ENCODE assay signal across 1 cellular context in genomic region chr10:92656266-92656961, GRCh38.
TF ChIP-seq lines count a peak whose summit lies in the region.

No MANE protein-coding gene starts in this region.

TF ChIP-seq in K562, 482 proteins besides CTCF, POLR2A, EP300 and RAD21 (continued from another document):
- TF ChIP-seq, protein P1, sequence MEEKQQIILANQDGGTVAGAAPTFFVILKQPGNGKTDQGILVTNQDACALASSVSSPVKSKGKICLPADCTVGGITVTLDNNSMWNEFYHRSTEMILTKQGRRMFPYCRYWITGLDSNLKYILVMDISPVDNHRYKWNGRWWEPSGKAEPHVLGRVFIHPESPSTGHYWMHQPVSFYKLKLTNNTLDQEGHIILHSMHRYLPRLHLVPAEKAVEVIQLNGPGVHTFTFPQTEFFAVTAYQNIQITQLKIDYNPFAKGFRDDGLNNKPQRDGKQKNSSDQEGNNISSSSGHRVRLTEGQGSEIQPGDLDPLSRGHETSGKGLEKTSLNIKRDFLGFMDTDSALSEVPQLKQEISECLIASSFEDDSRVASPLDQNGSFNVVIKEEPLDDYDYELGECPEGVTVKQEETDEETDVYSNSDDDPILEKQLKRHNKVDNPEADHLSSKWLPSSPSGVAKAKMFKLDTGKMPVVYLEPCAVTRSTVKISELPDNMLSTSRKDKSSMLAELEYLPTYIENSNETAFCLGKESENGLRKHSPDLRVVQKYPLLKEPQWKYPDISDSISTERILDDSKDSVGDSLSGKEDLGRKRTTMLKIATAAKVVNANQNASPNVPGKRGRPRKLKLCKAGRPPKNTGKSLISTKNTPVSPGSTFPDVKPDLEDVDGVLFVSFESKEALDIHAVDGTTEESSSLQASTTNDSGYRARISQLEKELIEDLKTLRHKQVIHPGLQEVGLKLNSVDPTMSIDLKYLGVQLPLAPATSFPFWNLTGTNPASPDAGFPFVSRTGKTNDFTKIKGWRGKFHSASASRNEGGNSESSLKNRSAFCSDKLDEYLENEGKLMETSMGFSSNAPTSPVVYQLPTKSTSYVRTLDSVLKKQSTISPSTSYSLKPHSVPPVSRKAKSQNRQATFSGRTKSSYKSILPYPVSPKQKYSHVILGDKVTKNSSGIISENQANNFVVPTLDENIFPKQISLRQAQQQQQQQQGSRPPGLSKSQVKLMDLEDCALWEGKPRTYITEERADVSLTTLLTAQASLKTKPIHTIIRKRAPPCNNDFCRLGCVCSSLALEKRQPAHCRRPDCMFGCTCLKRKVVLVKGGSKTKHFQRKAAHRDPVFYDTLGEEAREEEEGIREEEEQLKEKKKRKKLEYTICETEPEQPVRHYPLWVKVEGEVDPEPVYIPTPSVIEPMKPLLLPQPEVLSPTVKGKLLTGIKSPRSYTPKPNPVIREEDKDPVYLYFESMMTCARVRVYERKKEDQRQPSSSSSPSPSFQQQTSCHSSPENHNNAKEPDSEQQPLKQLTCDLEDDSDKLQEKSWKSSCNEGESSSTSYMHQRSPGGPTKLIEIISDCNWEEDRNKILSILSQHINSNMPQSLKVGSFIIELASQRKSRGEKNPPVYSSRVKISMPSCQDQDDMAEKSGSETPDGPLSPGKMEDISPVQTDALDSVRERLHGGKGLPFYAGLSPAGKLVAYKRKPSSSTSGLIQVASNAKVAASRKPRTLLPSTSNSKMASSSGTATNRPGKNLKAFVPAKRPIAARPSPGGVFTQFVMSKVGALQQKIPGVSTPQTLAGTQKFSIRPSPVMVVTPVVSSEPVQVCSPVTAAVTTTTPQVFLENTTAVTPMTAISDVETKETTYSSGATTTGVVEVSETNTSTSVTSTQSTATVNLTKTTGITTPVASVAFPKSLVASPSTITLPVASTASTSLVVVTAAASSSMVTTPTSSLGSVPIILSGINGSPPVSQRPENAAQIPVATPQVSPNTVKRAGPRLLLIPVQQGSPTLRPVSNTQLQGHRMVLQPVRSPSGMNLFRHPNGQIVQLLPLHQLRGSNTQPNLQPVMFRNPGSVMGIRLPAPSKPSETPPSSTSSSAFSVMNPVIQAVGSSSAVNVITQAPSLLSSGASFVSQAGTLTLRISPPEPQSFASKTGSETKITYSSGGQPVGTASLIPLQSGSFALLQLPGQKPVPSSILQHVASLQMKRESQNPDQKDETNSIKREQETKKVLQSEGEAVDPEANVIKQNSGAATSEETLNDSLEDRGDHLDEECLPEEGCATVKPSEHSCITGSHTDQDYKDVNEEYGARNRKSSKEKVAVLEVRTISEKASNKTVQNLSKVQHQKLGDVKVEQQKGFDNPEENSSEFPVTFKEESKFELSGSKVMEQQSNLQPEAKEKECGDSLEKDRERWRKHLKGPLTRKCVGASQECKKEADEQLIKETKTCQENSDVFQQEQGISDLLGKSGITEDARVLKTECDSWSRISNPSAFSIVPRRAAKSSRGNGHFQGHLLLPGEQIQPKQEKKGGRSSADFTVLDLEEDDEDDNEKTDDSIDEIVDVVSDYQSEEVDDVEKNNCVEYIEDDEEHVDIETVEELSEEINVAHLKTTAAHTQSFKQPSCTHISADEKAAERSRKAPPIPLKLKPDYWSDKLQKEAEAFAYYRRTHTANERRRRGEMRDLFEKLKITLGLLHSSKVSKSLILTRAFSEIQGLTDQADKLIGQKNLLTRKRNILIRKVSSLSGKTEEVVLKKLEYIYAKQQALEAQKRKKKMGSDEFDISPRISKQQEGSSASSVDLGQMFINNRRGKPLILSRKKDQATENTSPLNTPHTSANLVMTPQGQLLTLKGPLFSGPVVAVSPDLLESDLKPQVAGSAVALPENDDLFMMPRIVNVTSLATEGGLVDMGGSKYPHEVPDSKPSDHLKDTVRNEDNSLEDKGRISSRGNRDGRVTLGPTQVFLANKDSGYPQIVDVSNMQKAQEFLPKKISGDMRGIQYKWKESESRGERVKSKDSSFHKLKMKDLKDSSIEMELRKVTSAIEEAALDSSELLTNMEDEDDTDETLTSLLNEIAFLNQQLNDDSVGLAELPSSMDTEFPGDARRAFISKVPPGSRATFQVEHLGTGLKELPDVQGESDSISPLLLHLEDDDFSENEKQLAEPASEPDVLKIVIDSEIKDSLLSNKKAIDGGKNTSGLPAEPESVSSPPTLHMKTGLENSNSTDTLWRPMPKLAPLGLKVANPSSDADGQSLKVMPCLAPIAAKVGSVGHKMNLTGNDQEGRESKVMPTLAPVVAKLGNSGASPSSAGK (IDR thresholded peaks at IDR 0.05): no peak
- TF ChIP-seq RBM17 (IDR thresholded peaks at IDR 0.05; ENCODE audit: borderline replicate concordance, low read depth, low read length) (no peak), ZFP30 (CRISPR knock-in tag; IDR thresholded peaks at IDR 0.05; ENCODE audit: borderline replicate concordance) (no peak), POLR2B (IDR thresholded peaks at IDR 0.05; ENCODE audit: low read depth, partially characterized antibody) (no peak), TSC22D4 (tag; IDR thresholded peaks at IDR 0.05) (no peak), ZNF133 (CRISPR knock-in tag; IDR thresholded peaks at IDR 0.05) (no peak), POLR3A (IDR thresholded peaks at IDR 0.05; ENCODE audit: borderline replicate concordance, extremely low read depth, insufficient read depth, insufficient read length) (no peak), FOXJ3 (CRISPR knock-in tag; IDR thresholded peaks at IDR 0.05) (no peak)
- TF ChIP-seq, protein P2, sequence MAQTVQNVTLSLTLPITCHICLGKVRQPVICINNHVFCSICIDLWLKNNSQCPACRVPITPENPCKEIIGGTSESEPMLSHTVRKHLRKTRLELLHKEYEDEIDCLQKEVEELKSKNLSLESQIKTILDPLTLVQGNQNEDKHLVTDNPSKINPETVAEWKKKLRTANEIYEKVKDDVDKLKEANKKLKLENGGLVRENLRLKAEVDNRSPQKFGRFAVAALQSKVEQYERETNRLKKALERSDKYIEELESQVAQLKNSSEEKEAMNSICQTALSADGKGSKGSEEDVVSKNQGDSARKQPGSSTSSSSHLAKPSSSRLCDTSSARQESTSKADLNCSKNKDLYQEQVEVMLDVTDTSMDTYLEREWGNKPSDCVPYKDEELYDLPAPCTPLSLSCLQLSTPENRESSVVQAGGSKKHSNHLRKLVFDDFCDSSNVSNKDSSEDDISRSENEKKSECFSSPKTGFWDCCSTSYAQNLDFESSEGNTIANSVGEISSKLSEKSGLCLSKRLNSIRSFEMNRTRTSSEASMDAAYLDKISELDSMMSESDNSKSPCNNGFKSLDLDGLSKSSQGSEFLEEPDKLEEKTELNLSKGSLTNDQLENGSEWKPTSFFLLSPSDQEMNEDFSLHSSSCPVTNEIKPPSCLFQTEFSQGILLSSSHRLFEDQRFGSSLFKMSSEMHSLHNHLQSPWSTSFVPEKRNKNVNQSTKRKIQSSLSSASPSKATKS (CRISPR knock-in tag; IDR thresholded peaks at IDR 0.05): no peak
- TF ChIP-seq, protein P3, sequence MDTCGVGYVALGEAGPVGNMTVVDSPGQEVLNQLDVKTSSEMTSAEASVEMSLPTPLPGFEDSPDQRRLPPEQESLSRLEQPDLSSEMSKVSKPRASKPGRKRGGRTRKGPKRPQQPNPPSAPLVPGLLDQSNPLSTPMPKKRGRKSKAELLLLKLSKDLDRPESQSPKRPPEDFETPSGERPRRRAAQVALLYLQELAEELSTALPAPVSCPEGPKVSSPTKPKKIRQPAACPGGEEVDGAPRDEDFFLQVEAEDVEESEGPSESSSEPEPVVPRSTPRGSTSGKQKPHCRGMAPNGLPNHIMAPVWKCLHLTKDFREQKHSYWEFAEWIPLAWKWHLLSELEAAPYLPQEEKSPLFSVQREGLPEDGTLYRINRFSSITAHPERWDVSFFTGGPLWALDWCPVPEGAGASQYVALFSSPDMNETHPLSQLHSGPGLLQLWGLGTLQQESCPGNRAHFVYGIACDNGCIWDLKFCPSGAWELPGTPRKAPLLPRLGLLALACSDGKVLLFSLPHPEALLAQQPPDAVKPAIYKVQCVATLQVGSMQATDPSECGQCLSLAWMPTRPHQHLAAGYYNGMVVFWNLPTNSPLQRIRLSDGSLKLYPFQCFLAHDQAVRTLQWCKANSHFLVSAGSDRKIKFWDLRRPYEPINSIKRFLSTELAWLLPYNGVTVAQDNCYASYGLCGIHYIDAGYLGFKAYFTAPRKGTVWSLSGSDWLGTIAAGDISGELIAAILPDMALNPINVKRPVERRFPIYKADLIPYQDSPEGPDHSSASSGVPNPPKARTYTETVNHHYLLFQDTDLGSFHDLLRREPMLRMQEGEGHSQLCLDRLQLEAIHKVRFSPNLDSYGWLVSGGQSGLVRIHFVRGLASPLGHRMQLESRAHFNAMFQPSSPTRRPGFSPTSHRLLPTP (IDR thresholded peaks at IDR 0.05; ENCODE audit: borderline replicate concordance, extremely low read depth, insufficient read length): no peak
